27 cellular contexts compared by ENCODE assay signal in genomic region chr4:151727365-151727764, GRCh38. TPM values are rescaled to one million over a fixed set of nuclear protein-coding genes. Genes with fewer than 3 reads are reported as not detected.
DNase-seq lines count a peak whose midpoint lies in the region; ATAC-seq and TF ChIP-seq lines count a peak whose summit lies in the region.
"Had no signal": no experiment of that assay in that cellular context is flagged by ENCODE, and none has a peak within 500 bp of the region (broad histone marks: within the 10 kb centered on the region; RNA-seq: fewer than 3 reads in every experiment).

No MANE protein-coding gene starts in this region.

- H3K9me3 Mint-ChIP-seq in activated CD4-positive, alpha-beta T cell treated with anti-CD3 and anti-CD28 coated beads for 36 hours (ENCODE audit: low read depth) = no peaks in the 10 kb centered on the region
- H3K9me3 Mint-ChIP-seq: stimulated activated effector memory CD8-positive, alpha-beta T cell treated with anti-CD3 and anti-CD28 coated beads, Interleukin-12 subunit alpha, Interleukin-12 subunit beta, amount 100 ng/mL, for 72 hours; T-helper 1 cell treated with Interleukin-12 subunit alpha and Interleukin-12 subunit beta and Interleukin-4 antibody, amounts not matched to agents 30 μg/mL and 1 μg/mL, for 36 hours had no signal

- POLR2A ChIA-PET in activated CD4-positive, alpha-beta T cell treated with anti-CD3 and anti-CD28 coated beads for 36 hours (lab: Charles Lee) = no interaction called here

- no peak overlapping the region for H3K27ac Mint-ChIP-seq in activated CD4-positive, alpha-beta T cell treated with anti-CD3 and anti-CD28 coated beads for 36 hours
- H3K27ac Mint-ChIP-seq: CD4-positive, CD25-positive, alpha-beta regulatory T cell; stimulated activated effector memory CD8-positive, alpha-beta T cell treated with anti-CD3 and anti-CD28 coated beads, Interleukin-12 subunit alpha, Interleukin-12 subunit beta, amount 100 ng/mL, for 72 hours; T-helper 1 cell treated with Interleukin-12 subunit alpha and Interleukin-12 subunit beta and Interleukin-4 antibody, amounts not matched to agents 30 μg/mL and 1 μg/mL, for 36 hours had no signal

- peaks cover 0 to 6% (median 0%) of the 10 kb centered on the region in 4 donors for H3K4me1 ChIP-seq in tibial nerve
- H3K4me1 ChIP-seq: adrenal gland, Peyer's patch, right lobe of liver had no signal

- TF ChIP-seq EP300 in tibial nerve (IDR thresholded peaks at IDR 0.05) = no peak

- CTCF ChIA-PET in activated CD4-positive, alpha-beta T cell treated with anti-CD3 and anti-CD28 coated beads for 36 hours (lab: Charles Lee) = interaction anchor here (0.8 to 1.2 kb wide), 3 partner anchors 13 to 74 kb away, joined by 3 read pairs; no protein-coding TSS in a partner anchor

- no peak overlapping the region for H3K4me3 ChIP-seq in tibial nerve
- H3K4me3 ChIP-seq: adrenal gland, heart left ventricle, Peyer's patch, right lobe of liver, SK-N-MC had no signal

- H3K4me1 Mint-ChIP-seq in activated CD4-positive, alpha-beta T cell treated with anti-CD3 and anti-CD28 coated beads for 36 hours = peaks cover 8% of the 10 kb centered on the region

- no peak overlapping the region for H3K27ac ChIP-seq in tibial nerve
- H3K27ac ChIP-seq: 22Rv1, adrenal gland, brain microvascular endothelial cell, heart left ventricle, Peyer's patch, right lobe of liver, SK-N-MC had no signal

- no peak for TF ChIP-seq POLR2A in tibial nerve (IDR thresholded peaks at IDR 0.05)

- WGBS in tibial nerve, 2 donors = 96 to 100% methylated on average over 1 of the region's 1 CpG

- no peaks in the 10 kb centered on the region for H3K27me3 Mint-ChIP-seq in activated CD4-positive, alpha-beta T cell treated with anti-CD3 and anti-CD28 coated beads for 36 hours
- H3K27me3 Mint-ChIP-seq: CD4-positive, CD25-positive, alpha-beta regulatory T cell had no signal

- H3K27me3 ChIP-seq in tibial nerve = no peaks in the 10 kb centered on the region
- H3K27me3 ChIP-seq: adrenal gland, brain microvascular endothelial cell, heart left ventricle, Peyer's patch, right lobe of liver had no signal

- no peak overlapping the region for H3K4me3 Mint-ChIP-seq in activated CD4-positive, alpha-beta T cell treated with anti-CD3 and anti-CD28 coated beads for 36 hours
- H3K4me3 Mint-ChIP-seq: CD4-positive, CD25-positive, alpha-beta regulatory T cell; stimulated activated effector memory CD8-positive, alpha-beta T cell treated with anti-CD3 and anti-CD28 coated beads, Interleukin-12 subunit alpha, Interleukin-12 subunit beta, amount 100 ng/mL, for 72 hours; T-helper 1 cell treated with Interleukin-12 subunit alpha and Interleukin-12 subunit beta and Interleukin-4 antibody, amounts not matched to agents 30 μg/mL and 1 μg/mL, for 36 hours had no signal

- no peak for TF ChIP-seq CTCF in tibial nerve (IDR thresholded peaks at IDR 0.05)

- DNase-seq in activated CD4-positive, alpha-beta T cell treated with anti-CD3 and anti-CD28 coated beads for 36 hours = no peak
- DNase-seq in activated CD4-positive, alpha-beta T cell treated with anti-CD3 and anti-CD28 coated beads for 48 hours = no peak
- peak; percentile 45 for DNase-seq in RKO (ENCODE audit: low spot score)
- DNase-seq in SK-N-DZ (ENCODE audit: low spot score) = no peak
- no peak for DNase-seq in tibial nerve (ENCODE audit: low spot score in 2 of 2)
- no peak for DNase-seq in left ventricle myocardium superior
- DNase-seq: activated CD4-positive, alpha-beta T cell treated with anti-CD3 and anti-CD28 coated beads for 4 hours; activated CD8-positive, alpha-beta memory T cell treated with anti-CD3 and anti-CD28 coated beads for 24 hours; adrenal gland; brain microvascular endothelial cell; CD4-positive, CD25-positive, alpha-beta regulatory T cell; heart left ventricle; Kasumi-1; NCI-H1048; NCI-H1694 treated with DMSO at 0.1 percent for 48 hours; NCI-H2171; NCI-H526 treated with DMSO at 0.1 percent for 48 hours; Peyer's patch; posterior cingulate gyrus; right lobe of liver; stimulated activated CD4-positive, alpha-beta T cell treated with anti-CD3 and anti-CD28 coated beads, Interleukin-4, amount 100 ng/mL, for 24 hours had no signal

- no peaks in the 10 kb centered on the region for H3K9me3 ChIP-seq in tibial nerve
- H3K9me3 ChIP-seq: adrenal gland, heart left ventricle, Peyer's patch, right lobe of liver had no signal

- no peaks in the 10 kb centered on the region for H3K36me3 ChIP-seq in tibial nerve
- H3K36me3 ChIP-seq: adrenal gland, brain microvascular endothelial cell, Peyer's patch, right lobe of liver had no signal

- intact Hi-C loops in activated CD4-positive, alpha-beta T cell treated with anti-CD3 and anti-CD28 coated beads for 36 hours (cut with DNase I, micrococcal nuclease) = no loop called here
- intact Hi-C loops in left ventricle myocardium superior (cut with micrococcal nuclease) = no loop called here

- peaks cover 1% of the 10 kb centered on the region for H3K36me3 Mint-ChIP-seq in activated CD4-positive, alpha-beta T cell treated with anti-CD3 and anti-CD28 coated beads for 36 hours (ENCODE audit: low read depth)
- H3K36me3 Mint-ChIP-seq: stimulated activated effector memory CD8-positive, alpha-beta T cell treated with anti-CD3 and anti-CD28 coated beads, Interleukin-12 subunit alpha, Interleukin-12 subunit beta, amount 100 ng/mL, for 72 hours had no signal

- peak; percentile 19 for ATAC-seq in activated CD4-positive, alpha-beta T cell treated with anti-CD3 and anti-CD28 coated beads for 36 hours
- ATAC-seq in esophagus mucosa (peak; percentile 54), HG02623 (IDR thresholded peaks at IDR 0.05; ENCODE audit: unreplicated experiment) (no peak), left ventricle myocardium superior (no peak)
- ATAC-seq: heart left ventricle; right lobe of liver; stimulated activated effector memory CD8-positive, alpha-beta T cell treated with anti-CD3 and anti-CD28 coated beads, Interleukin-12 subunit alpha, Interleukin-12 subunit beta, amount 100 ng/mL, for 72 hours had no signal

RNA-seq across cellular contexts. Expression of gene GATB, which starts 33.4 kb away (rescaled TPM):
- total RNA-seq in activated CD4-positive, alpha-beta T cell treated with anti-CD3 and anti-CD28 coated beads for 36 hours = 10 to 100 TPM; 21.2 to 25.6 TPM
- 22.8 TPM for total RNA-seq in esophagus mucosa
- polyA plus RNA-seq in SK-N-DZ (2014; cell fraction: cytosol; rRNA removed) = 14.3 and 26.2 TPM in 2 replicates
- polyA plus RNA-seq in SK-N-DZ (2014; cell fraction: nucleus; rRNA removed) = 16.5 and 17.5 TPM in 2 replicates
- total RNA-seq in tibial nerve = 10 to 100 TPM; 26.6 to 49.2 (median 32.6) TPM
- total RNA-seq in left ventricle myocardium superior = 142 TPM

Comparison
In these comparisons a context has a peak if more than half of its experiments do, and no peak if none do; other contexts are left out.
1. ATAC-seq: peak in activated CD4-positive, alpha-beta T cell treated with anti-CD3 and anti-CD28 coated beads for 36 hours (single experiment) and esophagus mucosa (single experiment); none in HG02623 (single experiment) and left ventricle myocardium superior (single experiment).